In genomic region chr11:10407055-10407454, GRCh38 we compare ENCODE assay signal across 10 cellular contexts. TPM values are rescaled to one million over a fixed set of nuclear protein-coding genes. Genes with fewer than 3 reads are reported as not detected.
DNase-seq lines count a peak whose midpoint lies in the region; ATAC-seq, FAIRE-seq and TF ChIP-seq lines count a peak whose summit lies in the region.
"Had no signal": no experiment of that assay in that cellular context is flagged by ENCODE, and none has a peak within 500 bp of the region (broad histone marks: within the 10 kb centered on the region; RNA-seq: fewer than 3 reads in every experiment).

No MANE protein-coding gene starts in this region.

- H3K27me3 ChIP-seq in GM23248 (replicated peaks; ENCODE audit: insufficient read depth), result no peaks in the 10 kb centered on the region
- H3K27me3 ChIP-seq in endothelial cell of umbilical vein (ENCODE audit: control insufficient read depth in 2 of 2, insufficient read depth in 2 of 2, low read length in 2 of 2), result no peaks in the 10 kb centered on the region
- H3K27me3 ChIP-seq in naive thymus-derived CD4-positive, alpha-beta T cell (ENCODE audit: control insufficient read depth in 2 of 2, insufficient read depth in 2 of 2, low read length in 2 of 2), result no peaks in the 10 kb centered on the region

- H4K20me1 ChIP-seq in GM23248 (ENCODE audit: insufficient read depth) (no peaks in the 10 kb centered on the region), endothelial cell of umbilical vein (replicated peaks; ENCODE audit: control insufficient read depth, extremely low read depth, insufficient read depth, low read length) (no peaks in the 10 kb centered on the region)

- H3K36me3 Mint-ChIP-seq in naive thymus-derived CD4-positive, alpha-beta T cell, result no peaks in the 10 kb centered on the region
- no peaks in the 10 kb centered on the region for H3K36me3 Mint-ChIP-seq in activated T-cell treated with anti-CD3 and anti-CD28 coated beads, Interleukin-2, amount 50 U/mL, for 4 hours (ENCODE audit: insufficient read depth)
- H3K36me3 Mint-ChIP-seq: IgD-negative memory B cell had no signal

- POLR2A ChIA-PET in endothelial cell of umbilical vein (lab: Charles Lee), result no interaction called here
- POLR2A ChIA-PET in naive thymus-derived CD4-positive, alpha-beta T cell (lab: Charles Lee), result interaction anchor here (1.1 kb wide), 1 partner anchor 344 kb away, joined by 3 read pairs; the partner anchor contains the start of gene CTR9

- FAIRE-seq in endothelial cell of umbilical vein (lab: Jason Lieb, UNC), result peak; percentile 93

- peaks cover 0 to 4% (median 0%) of the 10 kb centered on the region in 5 donors for H3K27me3 Mint-ChIP-seq in naive thymus-derived CD4-positive, alpha-beta T cell
- no peaks in the 10 kb centered on the region for H3K27me3 Mint-ChIP-seq in activated T-cell treated with anti-CD3 and anti-CD28 coated beads, Interleukin-2, amount 50 U/mL, for 4 hours (ENCODE audit: low read depth)
- H3K27me3 Mint-ChIP-seq: IgD-negative memory B cell had no signal

- no peak overlapping the region for H3K4me3 Mint-ChIP-seq in naive thymus-derived CD4-positive, alpha-beta T cell
- no peak overlapping the region for H3K4me3 Mint-ChIP-seq in activated T-cell treated with anti-CD3 and anti-CD28 coated beads, Interleukin-2, amount 50 U/mL, for 4 hours
- H3K4me3 Mint-ChIP-seq: IgD-negative memory B cell had no signal

- DNase-seq in GM23248 (peak; percentile 90), NCI-H460 (ENCODE audit: extremely low read depth, low read depth) (peak; percentile 32), endothelial cell of umbilical vein (ENCODE audit: low read depth, low spot score) (peak; percentile 49)
- no peak for DNase-seq in naive thymus-derived CD4-positive, alpha-beta T cell
- no peak for DNase-seq in activated T-cell treated with anti-CD3 and anti-CD28 coated beads, Interleukin-2, amount 50 U/mL, for 4 hours
- DNase-seq: NCI-H526 had no signal

- H3K27ac Mint-ChIP-seq in naive thymus-derived CD4-positive, alpha-beta T cell, result no peak overlapping the region
- H3K27ac Mint-ChIP-seq: IgD-negative memory B cell had no signal

- H3K9me3 Mint-ChIP-seq in naive thymus-derived CD4-positive, alpha-beta T cell, result no peaks in the 10 kb centered on the region
- no peaks in the 10 kb centered on the region for H3K9me3 Mint-ChIP-seq in activated T-cell treated with anti-CD3 and anti-CD28 coated beads, Interleukin-2, amount 50 U/mL, for 4 hours

- no peaks in the 10 kb centered on the region for H3K9me3 ChIP-seq in GM23248 (ENCODE audit: low read depth)
- H3K9me3 ChIP-seq in endothelial cell of umbilical vein (replicated peaks; ENCODE audit: control insufficient read depth, insufficient read depth, low read length), result no peaks in the 10 kb centered on the region
- no peaks in the 10 kb centered on the region for H3K9me3 ChIP-seq in naive thymus-derived CD4-positive, alpha-beta T cell (ENCODE audit: control insufficient read depth in 2 of 3, low read length in 3 of 3)

- TF ChIP-seq CTCF in endothelial cell of umbilical vein (IDR thresholded peaks at IDR 0.05; ENCODE audit: extremely low read depth in 1 of 2, insufficient read depth in 1 of 2, low read depth in 1 of 2, low read length in 2 of 2), result no peak

- H3F3A ChIP-seq in GM23248 (ENCODE audit: insufficient read depth), result peaks cover 13% of the 10 kb centered on the region

- H3K27ac ChIP-seq in GM23248 (peak overlapping the region; percentile 47), endothelial cell of umbilical vein (ENCODE audit: insufficient read depth, low read depth, low read length) (no peak overlapping the region)
- H3K27ac ChIP-seq in naive thymus-derived CD4-positive, alpha-beta T cell (ENCODE audit: low read depth, low read length), result no peak overlapping the region

- no peak for TF ChIP-seq POLR2A in endothelial cell of umbilical vein (IDR thresholded peaks at IDR 0.05; ENCODE audit: low read depth, low read length)

- peak; percentile 80 for ATAC-seq in naive thymus-derived CD4-positive, alpha-beta T cell
- ATAC-seq in GM19351 (IDR thresholded peaks at IDR 0.05; ENCODE audit: unreplicated experiment) (no peak), HG03097 (IDR thresholded peaks at IDR 0.05; ENCODE audit: low FRiP score, unreplicated experiment) (no peak), HG03175 (IDR thresholded peaks at IDR 0.05; ENCODE audit: unreplicated experiment) (no peak)
- no peak for ATAC-seq in activated T-cell treated with anti-CD3 and anti-CD28 coated beads, Interleukin-2, amount 50 U/mL, for 4 hours

- H3K4me1 ChIP-seq in GM23248 (ENCODE audit: insufficient read depth) (peaks cover 19% of the 10 kb centered on the region), endothelial cell of umbilical vein (ENCODE audit: control insufficient read depth, extremely low read depth, insufficient read depth, low read length) (peaks cover 19% of the 10 kb centered on the region)
- H3K4me1 ChIP-seq in naive thymus-derived CD4-positive, alpha-beta T cell (ENCODE audit: control insufficient read depth in 2 of 2, insufficient read depth in 2 of 2, low read length in 2 of 2), result peaks cover 4 to 12% of the 10 kb centered on the region in 2 donors

- BruUV-seq in endothelial cell of umbilical vein (replicated peaks; lab: Mats Ljungman, UMichigan), result no TSS peak

- intact Hi-C loops in endothelial cell of umbilical vein (cut with micrococcal nuclease), result loop anchor here (2.0 to 5.0 kb wide), 2 partner anchors 108 to 650 kb away; no protein-coding TSS in a partner anchor
- intact Hi-C loops in naive thymus-derived CD4-positive, alpha-beta T cell (cut with micrococcal nuclease), result loop anchor here (1.0 to 10.0 kb wide), 3 partner anchors 30 to 618 kb away; partner anchors contain the start of gene RNF141 (in 1 of the 2)

- 1 to 4% methylated on average over 3 of the region's 3 CpGs for WGBS in GM23248 (ENCODE audit: low coverage in 1 of 2, low lambda C conversion rate in 2 of 2, missing lambda C conversion rate in 2 of 2), 2 experiments

- in situ Hi-C loops in GM23248 (cut with MboI), result loop anchor here (10.0 kb wide), 2 partner anchors 248 to 328 kb away; no protein-coding TSS in a partner anchor

- H3K4me2 ChIP-seq in GM23248 (ENCODE audit: unreplicated experiment) (peak overlapping the region; percentile 59), endothelial cell of umbilical vein (ENCODE audit: insufficient read depth, low read length) (peak overlapping the region; percentile 51)

- H3K9me2 ChIP-seq in GM23248 (ENCODE audit: insufficient read depth), result no peaks in the 10 kb centered on the region

- dilution Hi-C loops in endothelial cell of umbilical vein (cut with MboI; ENCODE audit: extremely low pct_ligation_motif_present, low sequenced_read_pairs), result no loop called here

- peak overlapping the region; percentile 30; the same call in 1 of the 2 replicates for H3K4me3 ChIP-seq in GM23248
- no peak overlapping the region for H3K4me3 ChIP-seq in endothelial cell of umbilical vein (replicated peaks in 1 of 3; ENCODE audit: insufficient read depth in 1 of 3, low read depth in 1 of 3, low read length in 3 of 3)
- H3K4me3 ChIP-seq in naive thymus-derived CD4-positive, alpha-beta T cell (ENCODE audit: low read length), result no peak overlapping the region

- CTCF ChIA-PET in endothelial cell of umbilical vein (lab: Charles Lee), result interaction anchor here (0.6 to 3.3 kb wide), 37 partner anchors 7 to 386 kb away, joined by 3 to 45 read pairs (median 6); partner anchors contain the start of genes AMPD3 and RNF141
- CTCF ChIA-PET in naive thymus-derived CD4-positive, alpha-beta T cell (lab: Charles Lee), result interaction anchor here (0.6 to 5.0 kb wide), 8 partner anchors 8 to 330 kb away, joined by 3 to 65 read pairs (median 4); no protein-coding TSS in a partner anchor

- H3K9ac ChIP-seq in GM23248 (0 out of 2 replicates have a peak overlapping the region, but pooled peaks have one; percentile 21), endothelial cell of umbilical vein (replicated peaks; ENCODE audit: extremely low read depth, insufficient read depth, low read length) (no peak overlapping the region)

- peaks cover 5 to 34% (median 26%) of the 10 kb centered on the region in 7 donors for H3K4me1 Mint-ChIP-seq in naive thymus-derived CD4-positive, alpha-beta T cell
- peaks cover 20% of the 10 kb centered on the region for H3K4me1 Mint-ChIP-seq in activated T-cell treated with anti-CD3 and anti-CD28 coated beads, Interleukin-2, amount 50 U/mL, for 4 hours (ENCODE audit: low read depth)

- no peak overlapping the region for H2AFZ ChIP-seq in GM23248
- H2AFZ ChIP-seq in endothelial cell of umbilical vein (ENCODE audit: low read depth, low read length), result no peak overlapping the region

- H3K9me1 ChIP-seq in endothelial cell of umbilical vein (replicated peaks; ENCODE audit: control insufficient read depth, extremely low read depth, insufficient read depth, low read length), result no peaks in the 10 kb centered on the region

- no peaks in the 10 kb centered on the region for H3K36me3 ChIP-seq in GM23248 (ENCODE audit: low read depth)
- H3K36me3 ChIP-seq in endothelial cell of umbilical vein (ENCODE audit: control insufficient read depth in 2 of 2, extremely low read depth in 1 of 2, insufficient read depth in 2 of 2, low read length in 2 of 2), result no peaks in the 10 kb centered on the region
- no peaks in the 10 kb centered on the region for H3K36me3 ChIP-seq in naive thymus-derived CD4-positive, alpha-beta T cell (ENCODE audit: control insufficient read depth in 2 of 3, insufficient read depth in 3 of 3, low read length in 3 of 3)

- H3K79me2 ChIP-seq in GM23248 (ENCODE audit: insufficient read depth) (no peaks in the 10 kb centered on the region), endothelial cell of umbilical vein (ENCODE audit: control insufficient read depth, insufficient read depth, low read length) (no peaks in the 10 kb centered on the region)

TF ChIP-seq in endothelial cell of umbilical vein, 7 proteins besides CTCF, POLR2A, EP300 and RAD21 (continues in another document):
- TF ChIP-seq EZH2 (IDR thresholded peaks at IDR 0.05; ENCODE audit: borderline replicate concordance, low read depth, low read length, severe bottlenecking), result no peak

RNA-seq across cellular contexts. Expression of gene AMPD3, which starts 48.0 kb away (rescaled TPM):
- total RNA-seq in GM23248 (2014; rRNA removed; shearing (Covaris generic)), result 4.9 and 6.4 TPM in 2 replicates
- polyA plus RNA-seq in GM23248 (2016; fragmentation: Nextera tagmentation; extraction: Ambion mirVana) (3.3 and 3.6 TPM in 2 replicates), endothelial cell of umbilical vein (1.4 and 2.5 TPM in 2 replicates)
- 1.3 and 2.0 TPM in 2 replicates for total RNA-seq in NCI-H460 (2014; rRNA removed; shearing (Covaris generic))
- polyA plus RNA-seq in NCI-H460 (2014; cell fraction: nucleus; rRNA removed), result 0.79 and 1.5 TPM in 2 replicates
- 1.7 and 2.5 TPM in 2 replicates for total RNA-seq in endothelial cell of umbilical vein
- 0.90 and 1.1 TPM in 2 replicates for polyA plus RNA-seq in endothelial cell of umbilical vein (2011; cell fraction: cytosol; rRNA removed)
- polyA plus RNA-seq in endothelial cell of umbilical vein (2011; cell fraction: nucleus; rRNA removed), result 2.6 and 3.1 TPM in 2 replicates
- polyA plus RNA-seq in endothelial cell of umbilical vein (2012), result 0.62 and 1.3 TPM in 2 replicates
- 3.0 and 5.7 TPM in 2 replicates for polyA minus RNA-seq in endothelial cell of umbilical vein
- 2.3 TPM for polyA minus RNA-seq in endothelial cell of umbilical vein (2011; cell fraction: cytosol; rRNA and poly(A)+ RNA removed)
- polyA minus RNA-seq in endothelial cell of umbilical vein (2011; cell fraction: nucleus; rRNA and poly(A)+ RNA removed), result 5.3 and 6.3 TPM in 2 replicates
- total RNA-seq in naive thymus-derived CD4-positive, alpha-beta T cell, result 10 to 100 TPM; 23.9 to 35.1 (median 30.4) TPM
- 10 to 100 TPM; 12.9 to 17.8 TPM for polyA plus RNA-seq in naive thymus-derived CD4-positive, alpha-beta T cell
- 10 to 100 TPM in 1 of 3 donors, 1 to 10 TPM in 2; 7.9 to 11.2 (median 9.0) TPM for total RNA-seq in activated T-cell treated with anti-CD3 and anti-CD28 coated beads, Interleukin-2, amount 50 U/mL, for 4 hours

Comparison
In these comparisons a context has a peak if more than half of its experiments do, and no peak if none do; other contexts are left out.
1. DNase-seq: peak in GM23248 (single experiment), NCI-H460 (single experiment) and endothelial cell of umbilical vein (single experiment); none in naive thymus-derived CD4-positive, alpha-beta T cell (0 of 9) and activated T-cell treated with anti-CD3 and anti-CD28 coated beads, Interleukin-2, amount 50 U/mL, for 4 hours (single experiment).